Comparison of ENCODE assay signal across 9 cellular contexts in genomic region chr1:227947425-227947677, GRCh38. TPM values are rescaled to one million over a fixed set of nuclear protein-coding genes. Genes with fewer than 3 reads are reported as not detected.
A peak's percentile ranks its signal among the peaks of the same experiment; 100 is the strongest.
DNase-seq lines count a peak whose midpoint lies in the region; ATAC-seq and TF ChIP-seq lines count a peak whose summit lies in the region.
"Had no signal": no experiment of that assay in that cellular context is flagged by ENCODE, and none has a peak within 500 bp of the region (broad histone marks: within the 10 kb centered on the region; RNA-seq: fewer than 3 reads in every experiment).

No MANE protein-coding gene starts in this region.

- ATAC-seq in GM19467 (IDR thresholded peaks at IDR 0.05; ENCODE audit: unreplicated experiment), result peak; percentile 10
- no peak for ATAC-seq in activated CD8-positive, alpha-beta T cell treated with anti-CD3 and anti-CD28 coated beads, Interleukin-2, amount 10 ng/mL, durations not matched to agents 7 days and 5 days

- H3K4me3 ChIP-seq in left ventricle myocardium inferior (peak overlapping the region; percentile 73), skeletal muscle tissue (ENCODE audit: low read length in 3 of 3) (peak overlapping the region; percentile 67 to 76 (median 75))

- TF ChIP-seq CTCF in left ventricle myocardium inferior (IDR thresholded peaks at IDR 0.05; ENCODE audit: borderline replicate concordance), result no peak

- H3K27ac ChIP-seq in left ventricle myocardium inferior (replicated peaks) (peak overlapping the region; percentile 79), skeletal muscle tissue (ENCODE audit: low read depth, low read length) (peak overlapping the region; percentile 93)

- H3K27me3 ChIP-seq in left ventricle myocardium inferior (ENCODE audit: low read depth), result peaks cover 11% of the 10 kb centered on the region
- peaks cover 0 to 6% (median 0%) of the 10 kb centered on the region in 3 donors for H3K27me3 ChIP-seq in skeletal muscle tissue (ENCODE audit: control insufficient read depth in 3 of 3, insufficient read depth in 3 of 3, low read length in 3 of 3)

- POLR2A ChIA-PET in activated CD8-positive, alpha-beta T cell treated with anti-CD3 and anti-CD28 coated beads, Interleukin-2, amount 10 ng/mL, durations not matched to agents 7 days and 5 days (lab: Charles Lee), result no interaction called here

- intact Hi-C loops in left ventricle myocardium inferior (cut with micrococcal nuclease), result loop anchor here (5.0 kb wide), 1 partner anchor 185 kb away; no protein-coding TSS in a partner anchor

- no peaks in the 10 kb centered on the region for H3K9me3 Mint-ChIP-seq in activated CD8-positive, alpha-beta T cell treated with anti-CD3 and anti-CD28 coated beads, Interleukin-2, amount 10 ng/mL, durations not matched to agents 7 days and 5 days (ENCODE audit: insufficient read depth)

- no peaks in the 10 kb centered on the region for H3K9me3 ChIP-seq in left ventricle myocardium inferior (replicated peaks)
- H3K9me3 ChIP-seq in skeletal muscle tissue (ENCODE audit: control insufficient read depth in 3 of 3, low read length in 3 of 3), result no peaks in the 10 kb centered on the region

- H3K36me3 ChIP-seq in left ventricle myocardium inferior (no peaks in the 10 kb centered on the region), skeletal muscle tissue (ENCODE audit: control insufficient read depth in 3 of 3, insufficient read depth in 3 of 3, low read length in 3 of 3) (no peaks in the 10 kb centered on the region)

- H3K4me1 Mint-ChIP-seq in activated CD8-positive, alpha-beta T cell treated with anti-CD3 and anti-CD28 coated beads, Interleukin-2, amount 10 ng/mL, durations not matched to agents 7 days and 5 days (ENCODE audit: low read depth), result peaks cover 8% of the 10 kb centered on the region

- DNase-seq in activated CD8-positive, alpha-beta T cell treated with anti-CD3 and anti-CD28 coated beads, Interleukin-2, amount 10 ng/mL, durations not matched to agents 7 days and 5 days, result no peak
- DNase-seq in left ventricle myocardium inferior, result no peak
- DNase-seq in activated CD4-positive, CD25-positive, alpha-beta regulatory T cell treated with anti-CD3 and anti-CD28 coated beads, Interleukin-2, amount 50 U/mL, for 72 hours, result no peak
- no peak for DNase-seq in NCI-H2029 (lab: John Stamatoyannopoulos, UW)
- DNase-seq in stimulated activated CD4-positive, alpha-beta T cell treated with anti-CD3 and anti-CD28 coated beads, Interleukin-4, amount 100 ng/mL, for 24 hours, result no peak
- DNase-seq in OCI-M1 (lab: John Stamatoyannopoulos, UW), result no peak

- H3K4me3 Mint-ChIP-seq in activated CD8-positive, alpha-beta T cell treated with anti-CD3 and anti-CD28 coated beads, Interleukin-2, amount 10 ng/mL, durations not matched to agents 7 days and 5 days, result peak overlapping the region; percentile 36

- peaks cover 63% of the 10 kb centered on the region for H3K4me1 ChIP-seq in left ventricle myocardium inferior
- H3K4me1 ChIP-seq in skeletal muscle tissue (ENCODE audit: control insufficient read depth in 3 of 3, insufficient read depth in 3 of 3, low read length in 3 of 3), result peaks cover 49 to 53% (median 49%) of the 10 kb centered on the region in 3 donors

- no peak overlapping the region for H3K27ac Mint-ChIP-seq in activated CD8-positive, alpha-beta T cell treated with anti-CD3 and anti-CD28 coated beads, Interleukin-2, amount 10 ng/mL, durations not matched to agents 7 days and 5 days

- CTCF ChIA-PET in activated CD8-positive, alpha-beta T cell treated with anti-CD3 and anti-CD28 coated beads, Interleukin-2, amount 10 ng/mL, durations not matched to agents 7 days and 5 days (lab: Charles Lee), result interaction anchor here (1.4 to 2.3 kb wide), 3 partner anchors 181 to 217 kb away, joined by 3 to 16 read pairs (median 6); no protein-coding TSS in a partner anchor

- H3K27me3 Mint-ChIP-seq in activated CD8-positive, alpha-beta T cell treated with anti-CD3 and anti-CD28 coated beads, Interleukin-2, amount 10 ng/mL, durations not matched to agents 7 days and 5 days (ENCODE audit: low read depth), result peaks cover 29% of the 10 kb centered on the region

- peak overlapping the region; percentile 60 to 80 (median 70) for H3K9ac ChIP-seq in skeletal muscle tissue (ENCODE audit: low read depth in 1 of 3, low read length in 3 of 3)

- no peaks in the 10 kb centered on the region for H3K36me3 Mint-ChIP-seq in activated CD8-positive, alpha-beta T cell treated with anti-CD3 and anti-CD28 coated beads, Interleukin-2, amount 10 ng/mL, durations not matched to agents 7 days and 5 days (ENCODE audit: low read depth)

RNA-seq across cellular contexts. Expression of gene WNT9A, which starts 0.4 kb away (rescaled TPM):
- not detected for total RNA-seq in activated CD8-positive, alpha-beta T cell treated with anti-CD3 and anti-CD28 coated beads, Interleukin-2, amount 10 ng/mL, durations not matched to agents 7 days and 5 days
- 4.8 TPM for total RNA-seq in left ventricle myocardium inferior
- total RNA-seq in skeletal muscle tissue, result 2.1 TPM

RNA-seq across cellular contexts. Expression of gene WNT3A, which starts 59.4 kb away (rescaled TPM):
- not detected for total RNA-seq in activated CD8-positive, alpha-beta T cell treated with anti-CD3 and anti-CD28 coated beads, Interleukin-2, amount 10 ng/mL, durations not matched to agents 7 days and 5 days
- total RNA-seq in left ventricle myocardium inferior, result not detected
- not detected for total RNA-seq in skeletal muscle tissue
- total RNA-seq: myocyte had no signal
